In the genomic region with DNA sequence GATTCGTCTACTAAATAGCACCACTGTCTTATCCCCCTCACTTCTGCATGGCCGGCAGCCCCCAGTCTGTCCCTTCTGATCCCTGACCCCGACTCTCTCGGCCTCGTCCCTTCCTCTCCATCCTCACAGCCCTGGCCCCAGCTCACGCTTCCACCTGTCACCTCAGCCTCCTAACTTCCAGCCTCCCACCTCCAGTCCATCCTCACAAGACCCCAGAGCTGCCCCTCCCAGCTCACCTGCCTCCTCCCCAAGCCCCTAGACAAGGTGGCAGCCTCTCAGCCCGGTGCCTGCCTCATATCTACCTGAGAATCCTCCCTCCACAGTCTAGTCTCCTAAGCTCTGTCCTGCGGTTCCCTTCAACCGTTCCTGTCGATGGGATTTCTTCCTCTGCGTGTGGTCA, we compare ENCODE assay signal across 29 cellular contexts. TPM values are rescaled to one million over a fixed set of nuclear protein-coding genes. Genes with fewer than 3 reads are reported as not detected.
"Had no signal": no experiment of that assay in that cellular context is flagged by ENCODE, and none has a peak within 500 bp of the region (broad histone marks: within the 10 kb centered on the region; RNA-seq: fewer than 3 reads in every experiment).

No MANE protein-coding gene starts in this region.

- DNase-seq: hypothalamus; immature natural killer cell; kidney; left colon; lower lobe of right lung; mammary epithelial cell; mesenchymal stem cell; occipital lobe; right lobe of liver; stimulated activated CD4-positive, alpha-beta T cell treated with anti-CD3 and anti-CD28 coated beads, Interleukin-1b, Interleukin-23, amount 100 ng/mL, for 48 hours; stimulated activated CD4-positive, alpha-beta T cell treated with anti-CD3 and anti-CD28 coated beads, Interleukin-2, amount 100 ng/mL, for 48 hours; stimulated activated CD4-positive, alpha-beta T cell treated with anti-CD3 and anti-CD28 coated beads, Interleukin-4, amount 100 ng/mL, for 4 hours; stimulated activated CD8-positive, alpha-beta memory T cell treated with anti-CD3 and anti-CD28 coated beads, Interleukin-4, amount 100 ng/mL, for 48 hours; stimulated activated naive CD4-positive, alpha-beta T cell treated with Interleukin-2 at 50 U/mL for 16 hours; stimulated activated naive CD8-positive, alpha-beta T cell treated with anti-CD3 and anti-CD28 coated beads, Interleukin-15, amount 100 ng/mL, for 72 hours; substantia nigra; upper lobe of left lung had no signal

- H3K4me3 ChIP-seq: left lung, lower lobe of right lung, right atrium auricular region, right lobe of liver, smooth muscle cell, tibial nerve, upper lobe of left lung, vagina had no signal

- H3K36me3 ChIP-seq: left lung, lower lobe of right lung, neutrophil, right atrium auricular region, right lobe of liver, tibial nerve, vagina had no signal

- H3K36me3 Mint-ChIP-seq: naive thymus-derived CD8-positive, alpha-beta T cell had no signal

- ATAC-seq: left colon; left lung; lower lobe of right lung; naive thymus-derived CD8-positive, alpha-beta T cell; right lobe of liver; stimulated activated memory B cell treated with anti-CD40 and anti-IgM and Interleukin-4, amounts not matched to agents 10 μg/mL and 1 μg/mL and 100 μg/mL, for 72 hours; stimulated activated naive CD8-positive, alpha-beta T cell treated with anti-CD3 and anti-CD28 coated beads, Interleukin-15, amount 100 ng/mL, for 72 hours had no signal

- H3K9me3 Mint-ChIP-seq: nephron; neural crest cell; stimulated activated memory B cell treated with anti-CD40 and anti-IgM and Interleukin-4, amounts not matched to agents 10 μg/mL and 1 μg/mL and 100 μg/mL, for 72 hours; stimulated activated naive CD8-positive, alpha-beta T cell treated with anti-CD3 and anti-CD28 coated beads, Interleukin-15, amount 100 ng/mL, for 72 hours had no signal

- H3K4me3 Mint-ChIP-seq: immature natural killer cell; naive thymus-derived CD8-positive, alpha-beta T cell; neural crest cell; stimulated activated memory B cell treated with anti-CD40 and anti-IgM and Interleukin-4, amounts not matched to agents 10 μg/mL and 1 μg/mL and 100 μg/mL, for 72 hours; stimulated activated naive CD8-positive, alpha-beta T cell treated with anti-CD3 and anti-CD28 coated beads, Interleukin-15, amount 100 ng/mL, for 72 hours had no signal

- H3K27me3 ChIP-seq: right lobe of liver had no signal

- H3K4me1 Mint-ChIP-seq: immature natural killer cell had no signal

- H3K27ac Mint-ChIP-seq: immature natural killer cell; naive thymus-derived CD8-positive, alpha-beta T cell; nephron; progenitor cell of endocrine pancreas; stimulated activated memory B cell treated with anti-CD40 and anti-IgM and Interleukin-4, amounts not matched to agents 10 μg/mL and 1 μg/mL and 100 μg/mL, for 72 hours had no signal

RNA-seq across cellular contexts. Expression of a gene that starts 10.0 kb away (rescaled TPM):
- polyA plus RNA-seq: immature natural killer cell; mammary epithelial cell; naive thymus-derived CD8-positive, alpha-beta T cell had no signal

RNA-seq across cellular contexts. Expression of a gene that starts 46.3 kb away (rescaled TPM):
- total RNA-seq: skeletal muscle tissue had no signal
